Comparison of ENCODE assay signal across 8 cellular contexts in genomic region chr1:61741682-61742619, GRCh38. TPM values are rescaled to one million over a fixed set of nuclear protein-coding genes. Genes with fewer than 3 reads are reported as not detected.
A peak's percentile ranks its signal among the peaks of the same experiment; 100 is the strongest.
DNase-seq lines count a peak whose midpoint lies in the region; ATAC-seq and TF ChIP-seq lines count a peak whose summit lies in the region.

A gene with protein sequence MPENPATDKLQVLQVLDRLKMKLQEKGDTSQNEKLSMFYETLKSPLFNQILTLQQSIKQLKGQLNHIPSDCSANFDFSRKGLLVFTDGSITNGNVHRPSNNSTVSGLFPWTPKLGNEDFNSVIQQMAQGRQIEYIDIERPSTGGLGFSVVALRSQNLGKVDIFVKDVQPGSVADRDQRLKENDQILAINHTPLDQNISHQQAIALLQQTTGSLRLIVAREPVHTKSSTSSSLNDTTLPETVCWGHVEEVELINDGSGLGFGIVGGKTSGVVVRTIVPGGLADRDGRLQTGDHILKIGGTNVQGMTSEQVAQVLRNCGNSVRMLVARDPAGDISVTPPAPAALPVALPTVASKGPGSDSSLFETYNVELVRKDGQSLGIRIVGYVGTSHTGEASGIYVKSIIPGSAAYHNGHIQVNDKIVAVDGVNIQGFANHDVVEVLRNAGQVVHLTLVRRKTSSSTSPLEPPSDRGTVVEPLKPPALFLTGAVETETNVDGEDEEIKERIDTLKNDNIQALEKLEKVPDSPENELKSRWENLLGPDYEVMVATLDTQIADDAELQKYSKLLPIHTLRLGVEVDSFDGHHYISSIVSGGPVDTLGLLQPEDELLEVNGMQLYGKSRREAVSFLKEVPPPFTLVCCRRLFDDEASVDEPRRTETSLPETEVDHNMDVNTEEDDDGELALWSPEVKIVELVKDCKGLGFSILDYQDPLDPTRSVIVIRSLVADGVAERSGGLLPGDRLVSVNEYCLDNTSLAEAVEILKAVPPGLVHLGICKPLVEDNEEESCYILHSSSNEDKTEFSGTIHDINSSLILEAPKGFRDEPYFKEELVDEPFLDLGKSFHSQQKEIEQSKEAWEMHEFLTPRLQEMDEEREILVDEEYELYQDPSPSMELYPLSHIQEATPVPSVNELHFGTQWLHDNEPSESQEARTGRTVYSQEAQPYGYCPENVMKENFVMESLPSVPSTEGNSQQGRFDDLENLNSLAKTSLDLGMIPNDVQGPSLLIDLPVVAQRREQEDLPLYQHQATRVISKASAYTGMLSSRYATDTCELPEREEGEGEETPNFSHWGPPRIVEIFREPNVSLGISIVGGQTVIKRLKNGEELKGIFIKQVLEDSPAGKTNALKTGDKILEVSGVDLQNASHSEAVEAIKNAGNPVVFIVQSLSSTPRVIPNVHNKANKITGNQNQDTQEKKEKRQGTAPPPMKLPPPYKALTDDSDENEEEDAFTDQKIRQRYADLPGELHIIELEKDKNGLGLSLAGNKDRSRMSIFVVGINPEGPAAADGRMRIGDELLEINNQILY (N-terminal part only) (plus strand): TSS chr1:61742480. CDS start chr1:61762893, 20,413 bp downstream.

- peak; percentile 90 for DNase-seq in NCI-H69 (lab: John Stamatoyannopoulos, UW)
- DNase-seq in activated T-cell treated with anti-CD3 and anti-CD28 coated beads, Interleukin-2, amount 50 U/mL, for 72 hours: peak; percentile 63 to 74
- DNase-seq in fibroblast of peridontal ligament (ENCODE audit: extremely low read depth): peak; percentile 25
- DNase-seq in neural crest cell (ENCODE audit: low read depth, low spot score): no peak

- peak within 1 kb of the TSS; percentile 91 to 99 for H3K4me3 Mint-ChIP-seq in activated T-cell treated with anti-CD3 and anti-CD28 coated beads, Interleukin-2, amount 50 U/mL, for 72 hours
- peak within 1 kb of the TSS; percentile 90 for H3K4me3 Mint-ChIP-seq in neural crest cell

- peaks cover 28% of the 10 kb centered on the region for H3K4me1 Mint-ChIP-seq in activated T-cell treated with anti-CD3 and anti-CD28 coated beads, Interleukin-2, amount 50 U/mL, for 72 hours (ENCODE audit: low read depth)
- H3K4me1 Mint-ChIP-seq in neural crest cell: peaks cover 15% of the 10 kb centered on the region

- H3K9me3 Mint-ChIP-seq in activated T-cell treated with anti-CD3 and anti-CD28 coated beads, Interleukin-2, amount 50 U/mL, for 72 hours: no peaks in the 10 kb centered on the region
- no peaks in the 10 kb centered on the region for H3K9me3 Mint-ChIP-seq in neural crest cell

- no peaks in the 10 kb centered on the region for H3K27me3 ChIP-seq in subcutaneous abdominal adipose tissue (ENCODE audit: control insufficient read depth in 5 of 5, insufficient read depth in 4 of 5, low read length in 5 of 5)

- TF ChIP-seq CTCF in 22Rv1 (IDR thresholded peaks at IDR 0.05) (no peak), neural crest cell (conservative IDR thresholded peaks at IDR 0.05) (no peak)

- no peaks in the 10 kb centered on the region for H3K36me3 ChIP-seq in subcutaneous abdominal adipose tissue (ENCODE audit: control insufficient read depth in 5 of 5, insufficient read depth in 5 of 5, low read length in 5 of 5)

- peak within 1 kb of the TSS; percentile 74 to 85 (median 82) for H3K4me3 ChIP-seq in subcutaneous abdominal adipose tissue (ENCODE audit: low read depth in 1 of 5, low read length in 5 of 5)

- peak within 1 kb of the TSS; percentile 68 to 91 (median 88) for H3K9ac ChIP-seq in subcutaneous abdominal adipose tissue (ENCODE audit: low read length in 5 of 5)

- peak within 1 kb of the TSS; percentile 85 for H3K27ac ChIP-seq in 22Rv1
- H3K27ac ChIP-seq in subcutaneous abdominal adipose tissue (ENCODE audit: low read depth, low read length): peak within 1 kb of the TSS; percentile 84

- peak within 1 kb of the TSS; percentile 97 for H3K27ac Mint-ChIP-seq in activated T-cell treated with anti-CD3 and anti-CD28 coated beads, Interleukin-2, amount 50 U/mL, for 72 hours
- H3K27ac Mint-ChIP-seq in neural crest cell (ENCODE audit: unreplicated experiment): peak within 1 kb of the TSS; percentile 90

- no peaks in the 10 kb centered on the region for H3K9me3 ChIP-seq in subcutaneous abdominal adipose tissue (ENCODE audit: control insufficient read depth in 5 of 5, low read length in 5 of 5)

- peaks cover 0 to 3% of the 10 kb centered on the region in 2 donors for H3K36me3 Mint-ChIP-seq in activated T-cell treated with anti-CD3 and anti-CD28 coated beads, Interleukin-2, amount 50 U/mL, for 72 hours (ENCODE audit: insufficient read depth in 2 of 2)
- no peaks in the 10 kb centered on the region for H3K36me3 Mint-ChIP-seq in neural crest cell (ENCODE audit: low read depth)

- peaks cover 2 to 23% (median 14%) of the 10 kb centered on the region in 5 donors for H3K4me1 ChIP-seq in subcutaneous abdominal adipose tissue (ENCODE audit: control insufficient read depth in 5 of 5, insufficient read depth in 5 of 5, low read length in 5 of 5)

- ATAC-seq in GM18517 (IDR thresholded peaks at IDR 0.05; ENCODE audit: unreplicated experiment): peak; percentile 72
- peak; percentile 77 for ATAC-seq in HG02981 (IDR thresholded peaks at IDR 0.05; ENCODE audit: unreplicated experiment)
- peak; percentile 88 to 90 for ATAC-seq in activated T-cell treated with anti-CD3 and anti-CD28 coated beads, Interleukin-2, amount 50 U/mL, for 72 hours (replicated peaks in 1 of 2)

- no peaks in the 10 kb centered on the region for H3K27me3 Mint-ChIP-seq in activated T-cell treated with anti-CD3 and anti-CD28 coated beads, Interleukin-2, amount 50 U/mL, for 72 hours (ENCODE audit: low read depth)
- peaks cover 2% of the 10 kb centered on the region for H3K27me3 Mint-ChIP-seq in neural crest cell (ENCODE audit: low read depth)

RNA-seq across cellular contexts. Expression of the gene that starts here (rescaled TPM):
- 10 to 100 TPM; 21.6 to 25.3 TPM for total RNA-seq in activated T-cell treated with anti-CD3 and anti-CD28 coated beads, Interleukin-2, amount 50 U/mL, for 72 hours
- total RNA-seq in neural crest cell: 3.9 and 4.9 TPM in 2 replicates
